Comparison of ENCODE assay signal across 8 cellular contexts in the genomic region with DNA sequence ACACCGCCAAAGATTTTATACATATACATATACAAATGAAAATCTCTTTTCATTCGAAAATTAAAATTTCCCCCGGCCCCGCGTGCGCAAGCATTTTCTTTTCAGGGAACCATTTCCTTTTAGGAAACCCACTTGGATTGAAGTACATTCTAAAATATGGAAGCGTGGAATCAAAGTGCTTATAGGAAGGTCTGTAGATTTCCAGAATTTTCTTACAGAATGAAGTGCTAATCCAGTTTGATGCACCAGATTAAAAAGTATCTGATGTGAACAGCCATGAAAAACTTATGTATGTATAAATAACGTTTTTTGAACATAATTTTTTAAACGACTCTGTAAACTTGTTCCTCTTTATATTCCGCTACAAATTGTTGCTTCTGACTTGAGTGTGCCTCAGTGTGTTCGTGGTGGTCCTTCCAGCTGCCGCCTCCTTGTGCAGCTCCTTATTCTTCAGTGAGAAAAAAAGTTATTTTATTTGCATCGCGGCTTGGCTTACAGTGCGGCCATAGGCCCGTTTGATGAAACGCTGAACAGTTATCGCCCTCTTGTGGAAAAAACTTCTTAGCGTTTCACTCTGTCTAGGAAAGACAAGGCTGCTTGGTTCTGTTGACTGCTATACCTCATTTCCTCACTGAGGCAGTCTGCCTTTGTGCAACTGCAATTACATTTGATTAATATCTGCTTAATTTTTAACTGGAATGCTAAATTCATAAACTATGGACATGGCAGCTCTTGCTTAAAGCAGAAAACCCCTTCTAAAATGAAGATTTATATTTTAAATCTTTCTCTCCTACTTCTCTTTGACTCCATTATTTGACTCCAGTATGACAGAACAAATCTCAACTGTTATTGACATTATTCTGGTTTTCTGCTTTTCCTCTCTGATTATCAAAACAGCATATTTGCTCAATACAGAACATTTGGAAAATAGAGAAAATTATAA. TPM values are rescaled to one million over a fixed set of nuclear protein-coding genes. Genes with fewer than 3 reads are reported as not detected.
DNase-seq lines count a peak whose midpoint lies in the region; ATAC-seq, FAIRE-seq and TF ChIP-seq lines count a peak whose summit lies in the region.

No MANE protein-coding gene starts in this region.

- no peak overlapping the region for H3K27ac ChIP-seq in CD8-positive, alpha-beta T cell (ENCODE audit: low read depth, low read length)

- H3K4me1 Mint-ChIP-seq in CD8-positive, alpha-beta T cell (ENCODE audit: low read depth) = peaks cover 8% of the 10 kb centered on the region

- H3K4me1 ChIP-seq in CD8-positive, alpha-beta T cell (ENCODE audit: insufficient read depth, low read length) = peaks cover 10% of the 10 kb centered on the region

- H3K27me3 Mint-ChIP-seq in CD8-positive, alpha-beta T cell (ENCODE audit: low read depth) = peaks cover 74% of the 10 kb centered on the region

- H3K36me3 ChIP-seq in CD8-positive, alpha-beta T cell (ENCODE audit: insufficient read depth, low read length) = no peaks in the 10 kb centered on the region

- peaks cover 55% of the 10 kb centered on the region for H3K27me3 ChIP-seq in CD8-positive, alpha-beta T cell (ENCODE audit: insufficient read depth, low read length)

- H3K9me3 Mint-ChIP-seq in CD8-positive, alpha-beta T cell = peaks cover 2% of the 10 kb centered on the region

- CTCF ChIA-PET in CD8-positive, alpha-beta T cell (lab: Charles Lee) = no interaction called here

- peak; percentile 26 for TF ChIP-seq CTCF in CD8-positive, alpha-beta T cell (IDR thresholded peaks at IDR 0.05)

- no peak for FAIRE-seq in frontal cortex (lab: Jason Lieb, UNC)

- DNase-seq in CD8-positive, alpha-beta T cell = no peak
- DNase-seq in NCI-H2029 treated with DMSO at 0.1 percent for 48 hours (lab: John Stamatoyannopoulos, UW) (peak; percentile 10), UCSD-AML1 (lab: John Stamatoyannopoulos, UW; ENCODE audit: unreplicated experiment) (peak; percentile 18), frontal cortex (ENCODE audit: low spot score in 2 of 2) (peak; percentile 51 to 63), renal cortical epithelial cell (ENCODE audit: low read depth) (peak; percentile 72)
- no peak for DNase-seq in stimulated activated CD4-positive, alpha-beta T cell treated with anti-CD3 and anti-CD28 coated beads, Interleukin-15, amount 100 ng/mL, for 24 hours

- ATAC-seq in CD8-positive, alpha-beta T cell = peak; percentile 36
- ATAC-seq in GM18861 (IDR thresholded peaks at IDR 0.05; ENCODE audit: unreplicated experiment) (peak; percentile 93), HG03025 (IDR thresholded peaks at IDR 0.05; ENCODE audit: low FRiP score, unreplicated experiment) (peak; percentile 87)

- intact Hi-C loops in CD8-positive, alpha-beta T cell (cut with DNase I, micrococcal nuclease) = no loop called here

- H3K4me3 ChIP-seq in CD8-positive, alpha-beta T cell (ENCODE audit: low read depth, low read length) = no peak overlapping the region

- H3K9me3 ChIP-seq in CD8-positive, alpha-beta T cell (ENCODE audit: low read length) = no peaks in the 10 kb centered on the region

- POLR2A ChIA-PET in CD8-positive, alpha-beta T cell (lab: Charles Lee) = no interaction called here

- no peak overlapping the region for H3K27ac Mint-ChIP-seq in CD8-positive, alpha-beta T cell

- no peaks in the 10 kb centered on the region for H3K36me3 Mint-ChIP-seq in CD8-positive, alpha-beta T cell

- no peak overlapping the region for H3K4me3 Mint-ChIP-seq in CD8-positive, alpha-beta T cell

RNA-seq across cellular contexts. Expression of a gene that starts 4.7 kb away (rescaled TPM):
- not detected for total RNA-seq in CD8-positive, alpha-beta T cell
- total RNA-seq in frontal cortex (0.41 TPM), renal cortical epithelial cell (not detected in 2 replicates)

Comparison
In these comparisons a context has a peak if more than half of its experiments do, and no peak if none do; other contexts are left out.
1. ATAC-seq: peak in every context shown above with its lines; median percentile 93 in GM18861; 87 in HG03025; 36 in CD8-positive, alpha-beta T cell.
2. DNase-seq: peak in NCI-H2029 treated with DMSO at 0.1 percent for 48 hours (single experiment), UCSD-AML1 (single experiment), frontal cortex (2 of 2) and renal cortical epithelial cell (single experiment); none in CD8-positive, alpha-beta T cell (0 of 7) and stimulated activated CD4-positive, alpha-beta T cell treated with anti-CD3 and anti-CD28 coated beads, Interleukin-15, amount 100 ng/mL, for 24 hours (single experiment).